In the genomic region with DNA sequence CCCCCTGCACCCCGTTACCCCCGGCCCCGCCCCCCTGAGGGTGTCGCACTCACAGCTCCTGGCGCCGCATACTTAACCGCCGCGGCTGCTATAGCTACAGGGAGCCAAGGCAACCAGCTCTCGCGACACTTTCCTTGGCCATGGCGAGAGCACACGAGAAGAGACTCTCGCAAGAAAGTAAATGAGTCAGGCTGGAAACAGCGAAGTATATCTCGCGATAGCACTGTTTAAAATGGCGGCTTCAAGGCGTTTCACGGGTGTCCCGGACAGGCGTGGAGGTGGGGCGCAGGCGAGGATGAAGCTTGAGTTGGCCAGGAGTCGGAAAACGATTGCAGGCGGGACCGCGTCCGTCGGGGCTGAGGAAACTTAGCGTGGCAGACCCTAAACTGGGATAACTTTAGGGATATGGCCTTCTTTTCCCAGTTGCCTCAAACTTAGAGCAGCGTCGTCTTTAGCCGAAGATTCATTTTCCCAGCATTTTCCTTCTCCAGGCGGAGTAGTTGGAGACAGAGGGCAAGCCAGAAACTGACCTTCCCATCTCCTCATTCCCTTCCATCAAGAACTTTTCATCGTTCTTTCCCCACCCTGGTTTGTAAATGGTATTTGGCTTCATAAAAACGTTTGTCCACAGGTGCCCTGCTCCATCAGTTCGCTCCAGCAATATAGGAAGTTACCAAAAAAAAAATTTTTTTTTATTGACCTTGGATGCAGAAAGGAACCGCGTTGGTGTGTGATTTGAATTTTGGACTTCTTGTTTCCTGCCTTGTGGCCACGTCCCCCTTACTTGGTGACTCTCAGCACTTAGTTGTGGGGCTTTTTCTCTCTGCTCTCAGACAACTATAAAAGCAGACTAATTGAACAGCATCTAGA, we compare ENCODE assay signal across 8 cellular contexts. TPM values are rescaled to one million over a fixed set of nuclear protein-coding genes. Genes with fewer than 3 reads are reported as not detected.
DNase-seq lines count a peak whose midpoint lies in the region; ATAC-seq lines count a peak whose summit lies in the region.

No MANE protein-coding gene starts in this region.

- no peaks in the 10 kb centered on the region for H3K4me1 ChIP-seq in esophagus (ENCODE audit: control insufficient read depth in 2 of 2, insufficient read depth in 2 of 2, low read length in 1 of 2)
- H3K4me1 ChIP-seq in mucosa of rectum (ENCODE audit: control insufficient read depth in 2 of 2, insufficient read depth in 2 of 2, low read length in 2 of 2), result peaks cover 10 to 22% of the 10 kb centered on the region in 2 donors

- H3K36me3 Mint-ChIP-seq in IgD-negative memory B cell, result no peaks in the 10 kb centered on the region

- WGBS in esophagus, 2 donors, result 2% methylated on average over 42 of the region's 42 CpGs

- peak overlapping the region; percentile 64 to 99 (median 99) for H3K27ac Mint-ChIP-seq in IgD-negative memory B cell

- peak overlapping the region; percentile 89 to 100 (median 99) for H3K4me3 Mint-ChIP-seq in IgD-negative memory B cell

- ATAC-seq in GM21576 (IDR thresholded peaks at IDR 0.05; ENCODE audit: unreplicated experiment), result peak; percentile 96

- H3K4me1 Mint-ChIP-seq in IgD-negative memory B cell, result peaks cover 5 to 17% (median 13%) of the 10 kb centered on the region in 3 donors

- H3K9ac ChIP-seq in mucosa of rectum (ENCODE audit: low read depth in 1 of 2, low read length in 2 of 2), result peak overlapping the region; percentile 84 to 93

- no peaks in the 10 kb centered on the region for H3K9me3 ChIP-seq in esophagus (ENCODE audit: control insufficient read depth in 2 of 2, insufficient read depth in 1 of 2, low read depth in 1 of 2, low read length in 1 of 2)
- no peaks in the 10 kb centered on the region for H3K9me3 ChIP-seq in mucosa of rectum (ENCODE audit: control insufficient read depth in 2 of 2, low read length in 2 of 2)

- H3K4me3 ChIP-seq in esophagus (ENCODE audit: low read depth in 1 of 2, low read length in 2 of 2) (peak overlapping the region; percentile 71 to 86), mucosa of rectum (ENCODE audit: low read length in 2 of 2) (peak overlapping the region; percentile 83 to 98)

- H3K27me3 ChIP-seq in esophagus (ENCODE audit: control insufficient read depth in 1 of 2, insufficient read depth in 2 of 2, low read length in 2 of 2) (no peaks in the 10 kb centered on the region), mucosa of rectum (ENCODE audit: control insufficient read depth in 2 of 2, insufficient read depth in 2 of 2, low read length in 2 of 2) (no peaks in the 10 kb centered on the region)

- DNase-seq in DMS153 (lab: John Stamatoyannopoulos, UW) (peak; percentile 97), OCI-M1 (lab: John Stamatoyannopoulos, UW) (peak; percentile 99)
- peak; percentile 89 for DNase-seq in activated T-cell treated with anti-CD3 and anti-CD28 coated beads, Interleukin-2, amount 50 U/mL, for 1 hour
- peak; percentile 77 to 86 for DNase-seq in stimulated activated CD8-positive, alpha-beta memory T cell treated with anti-CD3 and anti-CD28 coated beads, Interleukin-4, amount 100 ng/mL, for 4 hours (ENCODE audit: low read depth in 2 of 2, low spot score in 1 of 2)

- H3K36me3 ChIP-seq in esophagus (ENCODE audit: control insufficient read depth in 2 of 2, insufficient read depth in 2 of 2, low read length in 1 of 2) (no peaks in the 10 kb centered on the region), mucosa of rectum (ENCODE audit: control insufficient read depth in 2 of 2, insufficient read depth in 2 of 2, low read length in 2 of 2) (no peaks in the 10 kb centered on the region)

- H3K27ac ChIP-seq in esophagus (ENCODE audit: low read depth in 2 of 2, low read length in 1 of 2), result peak overlapping the region; percentile 82 to 93
- peak overlapping the region; percentile 80 to 88 for H3K27ac ChIP-seq in mucosa of rectum (ENCODE audit: low read depth in 2 of 2, low read length in 2 of 2)

- no peaks in the 10 kb centered on the region for H3K9me3 Mint-ChIP-seq in IgD-negative memory B cell

- no peaks in the 10 kb centered on the region for H3K27me3 Mint-ChIP-seq in IgD-negative memory B cell

RNA-seq across cellular contexts. Expression of a gene that starts 15.2 kb away (rescaled TPM):
- not detected for polyA plus RNA-seq in IgD-negative memory B cell
- polyA plus RNA-seq in esophagus, result 1 to 10 TPM in 1 of 2 donors, under 1 TPM in 1; 0.89 to 3.1 TPM

RNA-seq across cellular contexts. Expression of a gene that starts 29.7 kb away (rescaled TPM):
- polyA plus RNA-seq in IgD-negative memory B cell, result not detected
- polyA plus RNA-seq in esophagus, result 10 to 100 TPM in 1 of 2 donors, 1 to 10 TPM in 1; 1.9 to 10.9 TPM

RNA-seq across cellular contexts. Expression of a gene that starts 35.0 kb away (rescaled TPM):
- polyA plus RNA-seq in IgD-negative memory B cell, result 0.75 TPM
- polyA plus RNA-seq in esophagus, result 10 to 100 TPM; 16.8 to 23.7 TPM

Comparison
In these comparisons a context has a peak if more than half of its experiments do, and no peak if none do; other contexts are left out.
1. Peak in every context shown above with its lines: DNase-seq, ATAC-seq, H3K4me3 ChIP-seq and H3K27ac ChIP-seq.
2. RNA of a gene that starts 35.0 kb away (polyA plus RNA-seq): 16.8 to 23.7 TPM in esophagus; 0.75 TPM in IgD-negative memory B cell (single experiment); every median in the first group is over 10 times any median in the second.